17 cellular contexts compared by ENCODE assay signal in the genomic region with DNA sequence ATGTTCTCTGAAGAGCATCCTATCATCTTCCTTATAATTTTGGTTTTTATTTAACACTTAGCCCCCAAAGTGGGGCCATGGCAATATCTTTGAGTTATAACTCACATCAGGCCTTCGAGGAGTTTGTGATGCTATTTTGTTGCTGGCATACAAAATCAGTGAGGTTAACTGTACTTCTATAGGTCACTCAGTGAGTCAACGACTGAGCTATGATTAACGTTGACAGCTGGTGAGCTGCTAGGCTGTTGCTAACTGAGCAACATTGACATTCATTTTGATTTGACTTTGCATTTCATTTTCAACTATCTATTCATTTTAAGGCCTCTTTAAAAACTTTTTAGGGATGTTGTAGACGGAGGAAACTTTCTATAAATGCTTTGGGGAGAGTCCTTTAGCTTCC. TPM values are rescaled to one million over a fixed set of nuclear protein-coding genes. Genes with fewer than 3 reads are reported as not detected.
A peak's percentile ranks its signal among the peaks of the same experiment; 100 is the strongest.
DNase-seq lines count a peak whose midpoint lies in the region; ATAC-seq, FAIRE-seq and TF ChIP-seq lines count a peak whose summit lies in the region.
"Had no signal": no experiment of that assay in that cellular context is flagged by ENCODE, and none has a peak within 500 bp of the region (broad histone marks: within the 10 kb centered on the region; RNA-seq: fewer than 3 reads in every experiment).

No MANE protein-coding gene starts in this region.

- FAIRE-seq in islet of Langerhans (lab: Jason Lieb, UNC): peak; percentile 21

- peak; percentile 12 for DNase-seq in EH (ENCODE audit: low read depth)
- DNase-seq in LHCN-M2 (ENCODE audit: low read depth): peak; percentile 94
- DNase-seq in astrocyte of the spinal cord (ENCODE audit: low read depth, low spot score): peak; percentile 43
- DNase-seq in HuH-7.5 (ENCODE audit: low spot score): no peak
- DNase-seq in NCI-H1048 (lab: John Stamatoyannopoulos, UW): no peak
- DNase-seq: activated CD4-positive, alpha-beta T cell treated with anti-CD3 and anti-CD28 coated beads, Interleukin-2, amount 50 U/mL, for 1 hour; activated T-cell treated with anti-CD3 and anti-CD28 coated beads, Interleukin-2, amount 50 U/mL, for 48 hours; COR-L47; H7; NCI-H2029 had no signal

- in situ Hi-C loops in astrocyte of the spinal cord (cut with HindIII; ENCODE audit: low sequenced_read_pairs): no loop called here

- TF ChIP-seq CTCF in astrocyte of the spinal cord (IDR thresholded peaks at IDR 0.05; ENCODE audit: low read depth, low read length): no peak

- H3K4me3 ChIP-seq in astrocyte of the spinal cord (ENCODE audit: low read depth, low read length): no peak overlapping the region
- H3K4me3 ChIP-seq: lung, SK-N-MC, suprapubic skin had no signal

- no peak for ATAC-seq in GM18909 (IDR thresholded peaks at IDR 0.05; ENCODE audit: poor library complexity, unreplicated experiment)
- ATAC-seq in HG03175 (IDR thresholded peaks at IDR 0.05; ENCODE audit: unreplicated experiment): no peak
- ATAC-seq: natural killer cell treated with Interleukin-12 subunit alpha and Interleukin-12 subunit beta and Interleukin-15 and Interleukin-18, amount 100 ng/mL, for 72 hours had no signal

RNA-seq across cellular contexts. Expression of gene GPD2, which starts 50.0 kb away (rescaled TPM):
- 114 and 131 TPM in 2 replicates for total RNA-seq in LHCN-M2 (2014; rRNA removed)
- polyA plus RNA-seq in LHCN-M2 (2012): 14.3 TPM

Comparison
In these comparisons a context has a peak if more than half of its experiments do, and no peak if none do; other contexts are left out.
1. DNase-seq: peak in EH (single experiment), LHCN-M2 (single experiment) and astrocyte of the spinal cord (single experiment); none in HuH-7.5 (single experiment) and NCI-H1048 (single experiment).